In the genomic region with DNA sequence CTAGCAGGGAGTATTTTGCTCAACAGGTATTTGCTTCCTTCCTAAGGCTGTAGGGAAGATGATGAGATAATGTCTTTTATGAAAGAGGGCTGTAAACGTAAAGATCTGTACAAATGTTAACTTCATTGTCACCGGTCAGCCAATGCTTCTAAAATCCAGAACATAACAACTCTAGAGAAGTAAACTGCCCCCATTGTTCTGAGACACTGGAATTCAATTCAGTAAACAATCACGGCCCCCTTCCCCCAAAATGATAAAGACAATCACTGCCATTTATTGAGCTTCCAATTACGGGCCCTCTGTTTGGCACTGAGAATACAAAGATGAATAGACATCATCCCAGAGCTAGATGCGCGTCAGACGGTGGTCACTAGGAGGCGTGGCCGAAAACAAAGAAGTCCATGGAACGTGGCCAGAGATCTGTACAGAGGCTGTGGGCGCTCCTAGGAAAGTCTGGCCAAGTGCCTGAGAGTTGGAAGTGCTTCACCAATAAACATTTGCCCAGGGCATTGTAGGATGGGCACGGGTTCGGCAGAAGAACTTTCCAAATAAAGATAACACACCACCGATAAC, we compare ENCODE assay signal across 8 cellular contexts. TPM values are rescaled to one million over a fixed set of nuclear protein-coding genes. Genes with fewer than 3 reads are reported as not detected.
DNase-seq lines count a peak whose midpoint lies in the region; ATAC-seq, FAIRE-seq and TF ChIP-seq lines count a peak whose summit lies in the region.

No MANE protein-coding gene starts in this region.

- H3K36me3 Mint-ChIP-seq in activated T-helper 2 cell treated with anti-CD3 and anti-CD28 coated beads, Interferon-gamma antibody, Interleukin-2, Interleukin-4, amounts not matched to agents 10 μg/mL and 5 μg/mL and 100 μg/mL, durations not matched to agents 14 hours and 24 hours and 36 hours (ENCODE audit: low read depth) = peaks cover 65% of the 10 kb centered on the region
- peaks cover 13% of the 10 kb centered on the region for H3K36me3 Mint-ChIP-seq in natural killer cell treated with Interleukin-12 subunit alpha and Interleukin-12 subunit beta and Interleukin-15 and Interleukin-18, amount 100 ng/mL, for 72 hours

- H3K27ac Mint-ChIP-seq in activated T-helper 2 cell treated with anti-CD3 and anti-CD28 coated beads, Interferon-gamma antibody, Interleukin-2, Interleukin-4, amounts not matched to agents 10 μg/mL and 5 μg/mL and 100 μg/mL, durations not matched to agents 14 hours and 24 hours and 36 hours = peak overlapping the region; percentile 99
- H3K27ac Mint-ChIP-seq in natural killer cell treated with Interleukin-12 subunit alpha and Interleukin-12 subunit beta and Interleukin-15 and Interleukin-18, amount 100 ng/mL, for 72 hours = peak overlapping the region; percentile 97 to 99

- no peaks in the 10 kb centered on the region for H3K9me3 Mint-ChIP-seq in activated T-helper 2 cell treated with anti-CD3 and anti-CD28 coated beads, Interferon-gamma antibody, Interleukin-2, Interleukin-4, amounts not matched to agents 10 μg/mL and 5 μg/mL and 100 μg/mL, durations not matched to agents 14 hours and 24 hours and 36 hours
- no peaks in the 10 kb centered on the region for H3K9me3 Mint-ChIP-seq in natural killer cell treated with Interleukin-12 subunit alpha and Interleukin-12 subunit beta and Interleukin-15 and Interleukin-18, amount 100 ng/mL, for 72 hours

- FAIRE-seq in urothelium cell line (lab: Jason Lieb, UNC) = no peak

- H3K4me3 Mint-ChIP-seq in activated T-helper 2 cell treated with anti-CD3 and anti-CD28 coated beads, Interferon-gamma antibody, Interleukin-2, Interleukin-4, amounts not matched to agents 10 μg/mL and 5 μg/mL and 100 μg/mL, durations not matched to agents 14 hours and 24 hours and 36 hours (ENCODE audit: low read depth) = peak overlapping the region; percentile 98
- peak overlapping the region; percentile 93 for H3K4me3 Mint-ChIP-seq in natural killer cell treated with Interleukin-12 subunit alpha and Interleukin-12 subunit beta and Interleukin-15 and Interleukin-18, amount 100 ng/mL, for 72 hours

- TF ChIP-seq CTCF in fibroblast of villous mesenchyme (IDR thresholded peaks at IDR 0.05; ENCODE audit: insufficient read depth, low read depth, low read length) = peak; percentile 8

- no peaks in the 10 kb centered on the region for H3K27me3 Mint-ChIP-seq in activated T-helper 2 cell treated with anti-CD3 and anti-CD28 coated beads, Interferon-gamma antibody, Interleukin-2, Interleukin-4, amounts not matched to agents 10 μg/mL and 5 μg/mL and 100 μg/mL, durations not matched to agents 14 hours and 24 hours and 36 hours (ENCODE audit: low read depth)
- H3K27me3 Mint-ChIP-seq in natural killer cell treated with Interleukin-12 subunit alpha and Interleukin-12 subunit beta and Interleukin-15 and Interleukin-18, amount 100 ng/mL, for 72 hours = no peaks in the 10 kb centered on the region

- ATAC-seq in HG03066 (IDR thresholded peaks at IDR 0.05; ENCODE audit: low read depth, unreplicated experiment) = peak; percentile 25
- peak; percentile 43 to 66 for ATAC-seq in natural killer cell treated with Interleukin-12 subunit alpha and Interleukin-12 subunit beta and Interleukin-15 and Interleukin-18, amount 100 ng/mL, for 72 hours

- peak; percentile 61 for DNase-seq in NCI-H1436 (lab: John Stamatoyannopoulos, UW)
- DNase-seq in NCI-H1436 treated with DMSO at 0.1 percent for 48 hours (lab: John Stamatoyannopoulos, UW) = no peak
- peak; percentile 31 for DNase-seq in NCI-H526 treated with DMSO at 0.1 percent for 48 hours (lab: John Stamatoyannopoulos, UW)
- peak; percentile 49 for DNase-seq in activated T-helper 2 cell treated with anti-CD3 and anti-CD28 coated beads, Interferon-gamma antibody, Interleukin-2, Interleukin-4, amounts not matched to agents 10 μg/mL and 5 μg/mL and 100 μg/mL, durations not matched to agents 14 hours and 24 hours and 36 hours (ENCODE audit: low spot score)
- DNase-seq in fibroblast of villous mesenchyme (ENCODE audit: low read depth) = peak; percentile 95
- no peak for DNase-seq in natural killer cell treated with Interleukin-12 subunit alpha and Interleukin-12 subunit beta and Interleukin-15 and Interleukin-18, amount 100 ng/mL, for 72 hours (ENCODE audit: low spot score)
- DNase-seq in urothelium cell line (ENCODE audit: low spot score) = peak; percentile 71

- H3K4me1 Mint-ChIP-seq in activated T-helper 2 cell treated with anti-CD3 and anti-CD28 coated beads, Interferon-gamma antibody, Interleukin-2, Interleukin-4, amounts not matched to agents 10 μg/mL and 5 μg/mL and 100 μg/mL, durations not matched to agents 14 hours and 24 hours and 36 hours (ENCODE audit: low read depth) = peaks cover 38% of the 10 kb centered on the region
- peaks cover 22 to 34% of the 10 kb centered on the region in 2 donors for H3K4me1 Mint-ChIP-seq in natural killer cell treated with Interleukin-12 subunit alpha and Interleukin-12 subunit beta and Interleukin-15 and Interleukin-18, amount 100 ng/mL, for 72 hours (ENCODE audit: low read depth in 2 of 2)

- intact Hi-C loops in activated T-helper 2 cell treated with anti-CD3 and anti-CD28 coated beads, Interferon-gamma antibody, Interleukin-2, Interleukin-4, amounts not matched to agents 10 μg/mL and 5 μg/mL and 100 μg/mL, durations not matched to agents 14 hours and 24 hours and 36 hours (cut with micrococcal nuclease) = loop anchor here (1.0 to 5.0 kb wide), 4 partner anchors 23 to 330 kb away; a partner anchor contains a TSS

- peak overlapping the region; percentile 95 for H3K4me3 ChIP-seq in fibroblast of villous mesenchyme (ENCODE audit: low read depth, low read length)

RNA-seq across cellular contexts. Expression of a gene that starts 0.6 kb away (rescaled TPM):
- total RNA-seq in activated T-helper 2 cell treated with anti-CD3 and anti-CD28 coated beads, Interferon-gamma antibody, Interleukin-2, Interleukin-4, amounts not matched to agents 10 μg/mL and 5 μg/mL and 100 μg/mL, durations not matched to agents 14 hours and 24 hours and 36 hours = 187 and 192 TPM in 2 replicates
- total RNA-seq in fibroblast of villous mesenchyme = 40.6 and 76.4 TPM in 2 replicates
- total RNA-seq in natural killer cell treated with Interleukin-12 subunit alpha and Interleukin-12 subunit beta and Interleukin-15 and Interleukin-18, amount 100 ng/mL, for 72 hours = 100 to 1,000 TPM; 119 to 133 TPM

RNA-seq across cellular contexts. Expression of a gene that starts 0.9 kb away (rescaled TPM):
- total RNA-seq in activated T-helper 2 cell treated with anti-CD3 and anti-CD28 coated beads, Interferon-gamma antibody, Interleukin-2, Interleukin-4, amounts not matched to agents 10 μg/mL and 5 μg/mL and 100 μg/mL, durations not matched to agents 14 hours and 24 hours and 36 hours = 130 and 131 TPM in 2 replicates
- 23.8 and 27.6 TPM in 2 replicates for total RNA-seq in fibroblast of villous mesenchyme
- 100 to 1,000 TPM in 1 of 2 donors, 10 to 100 TPM in 1; 75.8 to 155 TPM for total RNA-seq in natural killer cell treated with Interleukin-12 subunit alpha and Interleukin-12 subunit beta and Interleukin-15 and Interleukin-18, amount 100 ng/mL, for 72 hours

RNA-seq across cellular contexts. Expression of a gene that starts 25.0 kb away (rescaled TPM):
- total RNA-seq in activated T-helper 2 cell treated with anti-CD3 and anti-CD28 coated beads, Interferon-gamma antibody, Interleukin-2, Interleukin-4, amounts not matched to agents 10 μg/mL and 5 μg/mL and 100 μg/mL, durations not matched to agents 14 hours and 24 hours and 36 hours = 114 and 116 TPM in 2 replicates
- total RNA-seq in fibroblast of villous mesenchyme = 190 and 244 TPM in 2 replicates
- total RNA-seq in natural killer cell treated with Interleukin-12 subunit alpha and Interleukin-12 subunit beta and Interleukin-15 and Interleukin-18, amount 100 ng/mL, for 72 hours = 10 to 100 TPM; 50.4 to 56.5 TPM

RNA-seq across cellular contexts. Expression of a gene that starts 36.3 kb away (rescaled TPM):
- total RNA-seq in activated T-helper 2 cell treated with anti-CD3 and anti-CD28 coated beads, Interferon-gamma antibody, Interleukin-2, Interleukin-4, amounts not matched to agents 10 μg/mL and 5 μg/mL and 100 μg/mL, durations not matched to agents 14 hours and 24 hours and 36 hours = 366 and 381 TPM in 2 replicates
- 713 and 741 TPM in 2 replicates for total RNA-seq in fibroblast of villous mesenchyme
- total RNA-seq in natural killer cell treated with Interleukin-12 subunit alpha and Interleukin-12 subunit beta and Interleukin-15 and Interleukin-18, amount 100 ng/mL, for 72 hours = 10 to 100 TPM; 69.1 to 90.1 TPM

RNA-seq across cellular contexts. Expression of a gene that starts 39.4 kb away (rescaled TPM):
- 1.8 and 2.6 TPM in 2 replicates for total RNA-seq in activated T-helper 2 cell treated with anti-CD3 and anti-CD28 coated beads, Interferon-gamma antibody, Interleukin-2, Interleukin-4, amounts not matched to agents 10 μg/mL and 5 μg/mL and 100 μg/mL, durations not matched to agents 14 hours and 24 hours and 36 hours
- 2.6 and 9.7 TPM in 2 replicates for total RNA-seq in fibroblast of villous mesenchyme
- 1 to 10 TPM; 3.7 to 5.5 TPM for total RNA-seq in natural killer cell treated with Interleukin-12 subunit alpha and Interleukin-12 subunit beta and Interleukin-15 and Interleukin-18, amount 100 ng/mL, for 72 hours

Comparison
In these comparisons a context has a peak if more than half of its experiments do, and no peak if none do; other contexts are left out.
1. DNase-seq: peak in NCI-H1436 (single experiment), NCI-H526 treated with DMSO at 0.1 percent for 48 hours (single experiment), activated T-helper 2 cell treated with anti-CD3 and anti-CD28 coated beads, Interferon-gamma antibody, Interleukin-2, Interleukin-4, amounts not matched to agents 10 μg/mL and 5 μg/mL and 100 μg/mL, durations not matched to agents 14 hours and 24 hours and 36 hours (single experiment), fibroblast of villous mesenchyme (single experiment) and urothelium cell line (single experiment); none in NCI-H1436 treated with DMSO at 0.1 percent for 48 hours (single experiment) and natural killer cell treated with Interleukin-12 subunit alpha and Interleukin-12 subunit beta and Interleukin-15 and Interleukin-18, amount 100 ng/mL, for 72 hours (single experiment).